9 cellular contexts compared by ENCODE assay signal in the genomic region with DNA sequence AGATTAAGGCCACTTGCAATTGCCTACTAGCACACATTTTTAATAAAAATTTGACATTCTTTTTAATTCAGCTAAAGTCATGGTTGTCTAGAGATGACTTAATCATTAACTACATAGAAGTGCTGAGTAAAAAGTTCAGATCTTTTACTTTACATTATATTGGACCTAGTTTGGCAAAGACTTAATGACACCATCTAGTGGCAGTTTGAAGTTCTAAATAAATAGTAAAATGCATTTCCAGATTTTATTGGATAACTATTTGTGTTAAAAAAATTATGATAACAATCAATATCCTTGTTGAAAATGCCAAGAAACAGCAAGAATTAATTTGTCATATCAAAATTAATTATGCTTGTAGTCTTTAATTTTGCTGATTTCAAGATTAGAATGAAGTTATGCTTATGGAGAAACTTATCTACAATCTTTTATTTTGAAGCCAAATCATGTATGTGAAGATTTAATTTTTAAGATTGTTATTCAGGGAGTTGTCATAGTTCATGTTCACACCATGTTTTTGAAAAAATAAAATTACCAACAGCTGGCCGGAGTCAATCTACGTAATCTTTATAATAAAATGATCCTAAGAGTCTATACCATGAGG.
DNase-seq lines count a peak whose midpoint lies in the region; ATAC-seq and TF ChIP-seq lines count a peak whose summit lies in the region.
"Had no signal": no experiment of that assay in that cellular context is flagged by ENCODE, and none has a peak within 500 bp of the region (broad histone marks: within the 10 kb centered on the region; RNA-seq: fewer than 3 reads in every experiment).

No MANE protein-coding gene starts in this region.

- in situ Hi-C loops in gastrocnemius medialis (cut with MboI; ENCODE audit: low sequenced_read_pairs in 4 of 4), result no loop called here

- DNase-seq in GM06990 (ENCODE audit: extremely low read depth, insufficient read length), result no peak
- DNase-seq in astrocyte of the hippocampus (ENCODE audit: low read depth, low spot score), result peak; percentile 19
- peak; percentile 24 for DNase-seq in myocyte (ENCODE audit: low read depth)
- no peak for DNase-seq in gastrocnemius medialis
- DNase-seq in mesenteric fat pad (ENCODE audit: low spot score), result no peak
- no peak for DNase-seq in nucleus accumbens (lab: John Stamatoyannopoulos, UW)
- no peak for DNase-seq in NCI-H1930 (lab: John Stamatoyannopoulos, UW)
- DNase-seq: NCI-H1436 had no signal

- TF ChIP-seq POLR2A in gastrocnemius medialis (IDR thresholded peaks at IDR 0.05), result no peak

- H3K79me2 ChIP-seq in KMS-11 (ENCODE audit: insufficient read depth, low read depth), result no peaks in the 10 kb centered on the region

- H3K4me3 ChIP-seq in GM06990 (replicated peaks; ENCODE audit: low read depth, low read length), result no peak overlapping the region
- H3K4me3 ChIP-seq in KMS-11 (IDR thresholded peaks at IDR 0.05; ENCODE audit: insufficient read depth, low read depth, low read length), result no peak overlapping the region
- H3K4me3 ChIP-seq in gastrocnemius medialis, result no peak overlapping the region

- no peak overlapping the region for H3K9ac ChIP-seq in KMS-11

- no peak overlapping the region for H3K4me2 ChIP-seq in KMS-11

- no peak for ATAC-seq in gastrocnemius medialis

- H2AFZ ChIP-seq in KMS-11 (ENCODE audit: low read depth), result no peak overlapping the region

- H4K20me1 ChIP-seq in KMS-11 (ENCODE audit: insufficient read depth), result no peaks in the 10 kb centered on the region

- intact Hi-C loops in gastrocnemius medialis (cut with DNase I; ENCODE audit: low total_unique reads), result no loop called here

- TF ChIP-seq CTCF in GM06990 (IDR thresholded peaks at IDR 0.05; ENCODE audit: insufficient read depth, low read length, poor library complexity, severe bottlenecking) (peak; percentile 41), KMS-11 (conservative IDR thresholded peaks at IDR 0.05; ENCODE audit: low read depth, low read length) (peak; percentile 49), gastrocnemius medialis (IDR thresholded peaks at IDR 0.05 in 4 of 5, conservative IDR thresholded peaks at IDR 0.05 in 1 of 5) (no peak)

- H3K4me1 ChIP-seq in KMS-11 (ENCODE audit: low read depth, poor library complexity, severe bottlenecking), result no peaks in the 10 kb centered on the region
- no peaks in the 10 kb centered on the region for H3K4me1 ChIP-seq in gastrocnemius medialis

- H3K27me3 ChIP-seq in GM06990 (replicated peaks; ENCODE audit: control insufficient read depth, insufficient read depth, low read length) (no peaks in the 10 kb centered on the region), KMS-11 (ENCODE audit: insufficient read depth, low read depth) (no peaks in the 10 kb centered on the region), gastrocnemius medialis (no peaks in the 10 kb centered on the region)

- H3K27ac ChIP-seq in KMS-11, result no peak overlapping the region
- no peak overlapping the region for H3K27ac ChIP-seq in gastrocnemius medialis

- H3K36me3 ChIP-seq in GM06990 (ENCODE audit: control insufficient read depth, insufficient read depth, low read length) (no peaks in the 10 kb centered on the region), KMS-11 (ENCODE audit: insufficient read depth) (no peaks in the 10 kb centered on the region), gastrocnemius medialis (no peaks in the 10 kb centered on the region)

- no peaks in the 10 kb centered on the region for H3K9me3 ChIP-seq in gastrocnemius medialis

Comparison
In these comparisons a context has a peak if more than half of its experiments do, and no peak if none do; other contexts are left out.
1. DNase-seq: peak in astrocyte of the hippocampus (single experiment) and myocyte (single experiment); none in GM06990 (single experiment), gastrocnemius medialis (0 of 2), mesenteric fat pad (single experiment), nucleus accumbens (0 of 56) and NCI-H1930 (0 of 2).
2. CTCF ChIP-seq: peak in GM06990 (single experiment) and KMS-11 (single experiment); none in gastrocnemius medialis (0 of 5).